2 cellular contexts compared by ENCODE assay signal in genomic region chr14:20143911-20144310, GRCh38.
TF ChIP-seq lines count a peak whose summit lies in the region.

No MANE protein-coding gene starts in this region.

TF ChIP-seq in HCT116, 20 proteins besides CTCF, POLR2A, EP300 and RAD21:
- TF ChIP-seq SP1 (IDR thresholded peaks at IDR 0.05; ENCODE audit: low read depth) (no peak), CBX3 (IDR thresholded peaks at IDR 0.05; ENCODE audit: low read depth) (no peak), YY1 (IDR thresholded peaks at IDR 0.05; ENCODE audit: extremely low read depth, insufficient replicate concordance, low read depth, low read length) (no peak), POLR2AphosphoS5 (IDR thresholded peaks at IDR 0.05; ENCODE audit: low read depth, low read length) (no peak), ATF3 (IDR thresholded peaks at IDR 0.05) (no peak), TCF7L2 (IDR thresholded peaks at IDR 0.05; ENCODE audit: borderline replicate concordance, extremely low read depth, insufficient read depth, insufficient read length) (no peak), SRF (IDR thresholded peaks at IDR 0.05; ENCODE audit: low read depth) (no peak), JUND (IDR thresholded peaks at IDR 0.05) (no peak), CEBPB (IDR thresholded peaks at IDR 0.05; ENCODE audit: low read depth) (no peak), ELF1 (IDR thresholded peaks at IDR 0.05; ENCODE audit: borderline replicate concordance, low read depth) (no peak), ZFX (IDR thresholded peaks at IDR 0.05) (no peak), EZH2phosphoT487 (IDR thresholded peaks at IDR 0.05; ENCODE audit: borderline replicate concordance) (no peak), MAX (IDR thresholded peaks at IDR 0.05) (no peak), SIN3A (IDR thresholded peaks at IDR 0.05; ENCODE audit: low read depth) (no peak), EGR1 (IDR thresholded peaks at IDR 0.05; ENCODE audit: low read depth) (no peak), ZNF274 (IDR thresholded peaks at IDR 0.05; ENCODE audit: low read depth, low read length) (no peak)
- TF ChIP-seq, protein P1, sequence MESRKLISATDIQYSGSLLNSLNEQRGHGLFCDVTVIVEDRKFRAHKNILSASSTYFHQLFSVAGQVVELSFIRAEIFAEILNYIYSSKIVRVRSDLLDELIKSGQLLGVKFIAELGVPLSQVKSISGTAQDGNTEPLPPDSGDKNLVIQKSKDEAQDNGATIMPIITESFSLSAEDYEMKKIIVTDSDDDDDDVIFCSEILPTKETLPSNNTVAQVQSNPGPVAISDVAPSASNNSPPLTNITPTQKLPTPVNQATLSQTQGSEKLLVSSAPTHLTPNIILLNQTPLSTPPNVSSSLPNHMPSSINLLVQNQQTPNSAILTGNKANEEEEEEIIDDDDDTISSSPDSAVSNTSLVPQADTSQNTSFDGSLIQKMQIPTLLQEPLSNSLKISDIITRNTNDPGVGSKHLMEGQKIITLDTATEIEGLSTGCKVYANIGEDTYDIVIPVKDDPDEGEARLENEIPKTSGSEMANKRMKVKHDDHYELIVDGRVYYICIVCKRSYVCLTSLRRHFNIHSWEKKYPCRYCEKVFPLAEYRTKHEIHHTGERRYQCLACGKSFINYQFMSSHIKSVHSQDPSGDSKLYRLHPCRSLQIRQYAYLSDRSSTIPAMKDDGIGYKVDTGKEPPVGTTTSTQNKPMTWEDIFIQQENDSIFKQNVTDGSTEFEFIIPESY (IDR thresholded peaks at IDR 0.05; ENCODE audit: extremely low read depth, insufficient replicate concordance, low read length), result no peak
- TF ChIP-seq, protein P2, sequence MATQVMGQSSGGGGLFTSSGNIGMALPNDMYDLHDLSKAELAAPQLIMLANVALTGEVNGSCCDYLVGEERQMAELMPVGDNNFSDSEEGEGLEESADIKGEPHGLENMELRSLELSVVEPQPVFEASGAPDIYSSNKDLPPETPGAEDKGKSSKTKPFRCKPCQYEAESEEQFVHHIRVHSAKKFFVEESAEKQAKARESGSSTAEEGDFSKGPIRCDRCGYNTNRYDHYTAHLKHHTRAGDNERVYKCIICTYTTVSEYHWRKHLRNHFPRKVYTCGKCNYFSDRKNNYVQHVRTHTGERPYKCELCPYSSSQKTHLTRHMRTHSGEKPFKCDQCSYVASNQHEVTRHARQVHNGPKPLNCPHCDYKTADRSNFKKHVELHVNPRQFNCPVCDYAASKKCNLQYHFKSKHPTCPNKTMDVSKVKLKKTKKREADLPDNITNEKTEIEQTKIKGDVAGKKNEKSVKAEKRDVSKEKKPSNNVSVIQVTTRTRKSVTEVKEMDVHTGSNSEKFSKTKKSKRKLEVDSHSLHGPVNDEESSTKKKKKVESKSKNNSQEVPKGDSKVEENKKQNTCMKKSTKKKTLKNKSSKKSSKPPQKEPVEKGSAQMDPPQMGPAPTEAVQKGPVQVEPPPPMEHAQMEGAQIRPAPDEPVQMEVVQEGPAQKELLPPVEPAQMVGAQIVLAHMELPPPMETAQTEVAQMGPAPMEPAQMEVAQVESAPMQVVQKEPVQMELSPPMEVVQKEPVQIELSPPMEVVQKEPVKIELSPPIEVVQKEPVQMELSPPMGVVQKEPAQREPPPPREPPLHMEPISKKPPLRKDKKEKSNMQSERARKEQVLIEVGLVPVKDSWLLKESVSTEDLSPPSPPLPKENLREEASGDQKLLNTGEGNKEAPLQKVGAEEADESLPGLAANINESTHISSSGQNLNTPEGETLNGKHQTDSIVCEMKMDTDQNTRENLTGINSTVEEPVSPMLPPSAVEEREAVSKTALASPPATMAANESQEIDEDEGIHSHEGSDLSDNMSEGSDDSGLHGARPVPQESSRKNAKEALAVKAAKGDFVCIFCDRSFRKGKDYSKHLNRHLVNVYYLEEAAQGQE (IDR thresholded peaks at IDR 0.05; ENCODE audit: low read depth), result no peak

TF ChIP-seq in K562, 482 proteins besides CTCF, POLR2A, EP300 and RAD21:
- TF ChIP-seq SAP30 (IDR thresholded peaks at IDR 0.05; ENCODE audit: borderline replicate concordance, insufficient read depth, low read depth, low read length, poor library complexity, severe bottlenecking) (no peak), NR2C1 (IDR thresholded peaks at IDR 0.05) (no peak), NR2C1 (tag; IDR thresholded peaks at IDR 0.05) (0 out of 2 replicates have a peak, but pooled peaks have one; percentile 17)
